26 cellular contexts compared by ENCODE assay signal in genomic region chr2:144481666-144482065, GRCh38. TPM values are rescaled to one million over a fixed set of nuclear protein-coding genes. Genes with fewer than 3 reads are reported as not detected.
DNase-seq lines count a peak whose midpoint lies in the region; ATAC-seq and TF ChIP-seq lines count a peak whose summit lies in the region.
"Had no signal": no experiment of that assay in that cellular context is flagged by ENCODE, and none has a peak within 500 bp of the region (broad histone marks: within the 10 kb centered on the region; RNA-seq: fewer than 3 reads in every experiment).

No MANE protein-coding gene starts in this region.

- TF ChIP-seq EP300 in tibial nerve (IDR thresholded peaks at IDR 0.05), result no peak

- no peaks in the 10 kb centered on the region for H3K27me3 ChIP-seq in BLaER1
- no peaks in the 10 kb centered on the region for H3K27me3 ChIP-seq in RWPE2 (ENCODE audit: insufficient read depth, poor library complexity, severe bottlenecking)
- no peaks in the 10 kb centered on the region for H3K27me3 ChIP-seq in tibial nerve
- H3K27me3 ChIP-seq: brain microvascular endothelial cell, esophagus muscularis mucosa, heart right ventricle, tibial artery had no signal

- H3K4me3 Mint-ChIP-seq in osteocyte (ENCODE audit: unreplicated experiment) (no peak overlapping the region), type B pancreatic cell (no peak overlapping the region)
- H3K4me3 Mint-ChIP-seq: activated CD4-positive, alpha-beta T cell treated with anti-CD3 and anti-CD28 coated beads, Interleukin-2, amount 10 ng/mL, durations not matched to agents 24 days and 14 days; stimulated activated naive CD8-positive, alpha-beta T cell treated with anti-CD3 and anti-CD28 coated beads, Interleukin-15, Interleukin-2, amounts not matched to agents 100 ng/mL and 50 ng/mL, for 24 hours had no signal

- peak overlapping the region; percentile 14; the same call in 1 of the 2 replicates for H3K4me2 ChIP-seq in BLaER1

- peaks cover 39% of the 10 kb centered on the region for H3K36me3 Mint-ChIP-seq in osteocyte (ENCODE audit: unreplicated experiment)
- H3K36me3 Mint-ChIP-seq in type B pancreatic cell, result peaks cover 12% of the 10 kb centered on the region

- no peak for TF ChIP-seq CTCF in RWPE2 (IDR thresholded peaks at IDR 0.05; ENCODE audit: poor library complexity, severe bottlenecking)
- TF ChIP-seq CTCF in osteocyte (IDR thresholded peaks at IDR 0.05), result no peak
- TF ChIP-seq CTCF in tibial nerve (IDR thresholded peaks at IDR 0.05), result no peak
- no peak for TF ChIP-seq CTCF in coronary artery (IDR thresholded peaks at IDR 0.05)
- TF ChIP-seq CTCF in type B pancreatic cell (conservative IDR thresholded peaks at IDR 0.05), result no peak

- WGBS in tibial nerve, 2 donors, result 73 to 76% methylated on average over 4 of the region's 4 CpGs

- H3K4me3 ChIP-seq in BLaER1, result no peak overlapping the region
- no peak overlapping the region for H3K4me3 ChIP-seq in RWPE2 (ENCODE audit: severe bottlenecking)
- no peak overlapping the region for H3K4me3 ChIP-seq in tibial nerve
- H3K4me3 ChIP-seq in coronary artery, result no peak overlapping the region
- H3K4me3 ChIP-seq: esophagus muscularis mucosa, HAP-1, heart right ventricle, tibial artery had no signal

- H3K9me3 Mint-ChIP-seq in osteocyte (ENCODE audit: unreplicated experiment), result no peaks in the 10 kb centered on the region
- no peaks in the 10 kb centered on the region for H3K9me3 Mint-ChIP-seq in type B pancreatic cell
- H3K9me3 Mint-ChIP-seq: activated CD4-positive, alpha-beta T cell treated with anti-CD3 and anti-CD28 coated beads, Interleukin-2, amount 10 ng/mL, durations not matched to agents 24 days and 14 days; stimulated activated naive CD8-positive, alpha-beta T cell treated with anti-CD3 and anti-CD28 coated beads, Interleukin-15, Interleukin-2, amounts not matched to agents 100 ng/mL and 50 ng/mL, for 24 hours had no signal

- H3K4me1 ChIP-seq in BLaER1 (peaks cover 93% of the 10 kb centered on the region), RWPE2 (ENCODE audit: insufficient read depth, poor library complexity, severe bottlenecking) (no peaks in the 10 kb centered on the region), tibial nerve (peaks cover 0 to 89% (median 49%) of the 10 kb centered on the region in 4 donors)

- peak; percentile 36; the same call in 1 of the 3 replicates for ATAC-seq in RWPE2 (ENCODE audit: low read depth)
- no peak for ATAC-seq in HG03521 (IDR thresholded peaks at IDR 0.05; ENCODE audit: unreplicated experiment)
- ATAC-seq: heart right ventricle, left cardiac atrium had no signal

- H3K27ac ChIP-seq in BLaER1 (no peak overlapping the region), RWPE2 (ENCODE audit: poor library complexity, severe bottlenecking) (no peak overlapping the region), cingulate gyrus (ENCODE audit: low read depth, low read length) (peak overlapping the region; percentile 25), tibial nerve (peak overlapping the region in 2 of 4 donors; percentile 70 to 73), coronary artery (no peak overlapping the region)
- H3K27ac ChIP-seq: C4-2B, RWPE1, VCaP had no signal

- H3K36me3 ChIP-seq in BLaER1 (peaks cover 84% of the 10 kb centered on the region), RWPE2 (ENCODE audit: low read depth) (no peaks in the 10 kb centered on the region), tibial nerve (no peaks in the 10 kb centered on the region)
- H3K36me3 ChIP-seq: esophagus muscularis mucosa, HAP-1, tibial artery had no signal

- H3K4me1 Mint-ChIP-seq in osteocyte (ENCODE audit: unreplicated experiment) (peaks cover 74% of the 10 kb centered on the region), type B pancreatic cell (ENCODE audit: unreplicated experiment) (peaks cover 20% of the 10 kb centered on the region)
- H3K4me1 Mint-ChIP-seq: activated CD4-positive, alpha-beta T cell treated with anti-CD3 and anti-CD28 coated beads, Interleukin-2, amount 10 ng/mL, durations not matched to agents 24 days and 14 days had no signal

- H3K27ac Mint-ChIP-seq in osteocyte (ENCODE audit: unreplicated experiment) (peak overlapping the region; percentile 49), type B pancreatic cell (no peak overlapping the region)
- H3K27ac Mint-ChIP-seq: activated CD4-positive, alpha-beta T cell treated with anti-CD3 and anti-CD28 coated beads, Interleukin-2, amount 10 ng/mL, durations not matched to agents 24 days and 14 days; stimulated activated naive CD8-positive, alpha-beta T cell treated with anti-CD3 and anti-CD28 coated beads, Interleukin-15, Interleukin-2, amounts not matched to agents 100 ng/mL and 50 ng/mL, for 24 hours had no signal

- peaks cover 100% of the 10 kb centered on the region for H4K20me1 ChIP-seq in BLaER1

- H3K27me3 Mint-ChIP-seq in osteocyte (ENCODE audit: unreplicated experiment), result no peaks in the 10 kb centered on the region
- peaks cover 35% of the 10 kb centered on the region for H3K27me3 Mint-ChIP-seq in type B pancreatic cell
- H3K27me3 Mint-ChIP-seq: stimulated activated naive CD8-positive, alpha-beta T cell treated with anti-CD3 and anti-CD28 coated beads, Interleukin-15, Interleukin-2, amounts not matched to agents 100 ng/mL and 50 ng/mL, for 24 hours had no signal

- TF ChIP-seq POLR2A in tibial nerve (IDR thresholded peaks at IDR 0.05), result no peak

- DNase-seq in RWPE2 (ENCODE audit: low spot score) (no peak), osteocyte (ENCODE audit: extremely low spot score, unreplicated experiment) (no peak), tibial nerve (ENCODE audit: low spot score in 2 of 2) (no peak), coronary artery (ENCODE audit: low spot score) (no peak), type B pancreatic cell (ENCODE audit: extremely low spot score, unreplicated experiment) (no peak)
- DNase-seq: activated CD4-positive, alpha-beta T cell treated with anti-CD3 and anti-CD28 coated beads, Interleukin-2, amount 10 ng/mL, durations not matched to agents 24 days and 14 days; activated T-cell treated with anti-CD3 and anti-CD28 coated beads, Interleukin-2, amount 50 U/mL, for 1 hour; brain microvascular endothelial cell; cortex of kidney; DMS79 treated with DMSO at 0.1 percent for 48 hours; heart right ventricle; KBM-7; left cardiac atrium; mammary epithelial cell; NCI-H1417 treated with DMSO at 0.1 percent for 48 hours; NCI-H510A; tibial artery had no signal

- H3K9ac ChIP-seq in BLaER1, result no peak overlapping the region

- no peaks in the 10 kb centered on the region for H3K9me3 ChIP-seq in BLaER1
- H3K9me3 ChIP-seq in RWPE2 (ENCODE audit: severe bottlenecking), result no peaks in the 10 kb centered on the region
- H3K9me3 ChIP-seq in tibial nerve, result no peaks in the 10 kb centered on the region
- H3K9me3 ChIP-seq: esophagus muscularis mucosa, HAP-1, heart right ventricle, tibial artery had no signal

RNA-seq across cellular contexts. Expression of gene ZEB2, which starts 38.3 kb away (rescaled TPM):
- total RNA-seq in osteocyte (126 and 139 TPM in 2 replicates), tibial nerve (100 to 1,000 TPM; 148 to 290 (median 218) TPM), type B pancreatic cell (ENCODE audit: low replicate concordance) (8.3 and 88.5 TPM in 2 replicates)
